ENCODE assay signal across 1 cellular context in genomic region chr12:128382946-128383739, GRCh38.
TF ChIP-seq lines count a peak whose summit lies in the region.

No MANE protein-coding gene starts in this region.

TF ChIP-seq in HepG2, 621 proteins besides CTCF, POLR2A, EP300 and RAD21:
- TF ChIP-seq MNT (IDR thresholded peaks at IDR 0.05) (peak; percentile 67), ZNF20 (CRISPR knock-in tag; IDR thresholded peaks at IDR 0.05) (no peak)
